17 cellular contexts compared by ENCODE assay signal in genomic region chr17:27408891-27409290, GRCh38. TPM values are rescaled to one million over a fixed set of nuclear protein-coding genes. Genes with fewer than 3 reads are reported as not detected.
A peak's percentile ranks its signal among the peaks of the same experiment; 100 is the strongest.
DNase-seq lines count a peak whose midpoint lies in the region; ATAC-seq and TF ChIP-seq lines count a peak whose summit lies in the region.
"Had no signal": no experiment of that assay in that cellular context is flagged by ENCODE, and none has a peak within 500 bp of the region (broad histone marks: within the 10 kb centered on the region; RNA-seq: fewer than 3 reads in every experiment).

No MANE protein-coding gene starts in this region.

- DNase-seq in HFFc6 (peak; percentile 7), mammary epithelial cell (peak; percentile 14), mucosa of descending colon (no peak), NCI-H2171 (lab: John Stamatoyannopoulos, UW) (no peak), SHP77 (lab: John Stamatoyannopoulos, UW) (no peak)
- DNase-seq: activated T-cell treated with anti-CD3 and anti-CD28 coated beads, Interleukin-2, amount 50 U/mL, for 72 hours; BE2C; DMS79; KBM-7; NCI-H187; NCI-H526 treated with DMSO at 0.1 percent for 48 hours; Peyer's patch had no signal

- BruUV-seq in mammary epithelial cell (replicated peaks; lab: Mats Ljungman, UMichigan): no TSS peak

- H3K9ac ChIP-seq in mammary epithelial cell (ENCODE audit: insufficient read depth, low read length): no peak overlapping the region

- H3K79me2 ChIP-seq in ACC112 (ENCODE audit: control insufficient read depth, insufficient read depth, low read length, unreplicated experiment) (no peaks in the 10 kb centered on the region), mammary epithelial cell (ENCODE audit: insufficient read depth, low read length) (no peaks in the 10 kb centered on the region)

- H4K20me1 ChIP-seq in mammary epithelial cell (ENCODE audit: insufficient read depth, low read length): no peaks in the 10 kb centered on the region

- dilution Hi-C loops in mammary epithelial cell (cut with HindIII; ENCODE audit: low sequenced_read_pairs): loop anchor here (5.0 kb wide), 4 partner anchors 47 to 178 kb away; no protein-coding TSS in a partner anchor

- H3K36me3 Mint-ChIP-seq in HFFc6 (ENCODE audit: low read depth): no peaks in the 10 kb centered on the region
- H3K36me3 Mint-ChIP-seq: memory B cell had no signal

- peaks cover 21% of the 10 kb centered on the region for H3K4me1 ChIP-seq in ACC112 (ENCODE audit: control insufficient read depth, insufficient read depth, low read length, unreplicated experiment)
- H3K4me1 ChIP-seq in mammary epithelial cell (ENCODE audit: insufficient read depth, low read length): peaks cover 10% of the 10 kb centered on the region
- no peaks in the 10 kb centered on the region for H3K4me1 ChIP-seq in mucosa of descending colon (ENCODE audit: low read depth)
- H3K4me1 ChIP-seq: BE2C, Peyer's patch had no signal

- peak overlapping the region; percentile 40 for H3K4me3 Mint-ChIP-seq in HFFc6
- H3K4me3 Mint-ChIP-seq: activated T-cell treated with anti-CD3 and anti-CD28 coated beads, Interleukin-2, amount 50 U/mL, for 72 hours; memory B cell had no signal

- 66% methylated on average over 4 of the region's 4 CpGs for WGBS in mammary epithelial cell (ENCODE audit: low coverage, missing lambda C conversion rate)

- H3K27me3 ChIP-seq in ACC112 (ENCODE audit: insufficient read depth, low read length) (no peaks in the 10 kb centered on the region), mammary epithelial cell (ENCODE audit: insufficient read depth, low read length) (no peaks in the 10 kb centered on the region)
- H3K27me3 ChIP-seq: BE2C, Peyer's patch, thyroid gland had no signal

- H3K4me3 ChIP-seq in ACC112 (ENCODE audit: low read depth, low read length) (peak overlapping the region; percentile 45), mammary epithelial cell (replicated peaks in 1 of 3; ENCODE audit: insufficient read depth in 1 of 3, low read depth in 2 of 3, low read length in 3 of 3) (no peak overlapping the region), mucosa of descending colon (no peak overlapping the region)
- H3K4me3 ChIP-seq: Peyer's patch, thyroid gland had no signal

- intact Hi-C loops in mammary epithelial cell (cut with micrococcal nuclease) (no loop called here), mucosa of descending colon (cut with DNase I, micrococcal nuclease) (no loop called here)

- peaks cover 14% of the 10 kb centered on the region for H3K27me3 Mint-ChIP-seq in HFFc6 (ENCODE audit: insufficient read depth)
- H3K27me3 Mint-ChIP-seq: memory B cell had no signal

- in situ Hi-C loops in mammary epithelial cell (cut with MboI; ENCODE audit: low sequenced_read_pairs in 2 of 2): loop anchor here in 1 of 2 donors (25.0 kb wide), 1 partner anchor 353 kb away; no protein-coding TSS in a partner anchor

- peak; percentile 34 for ATAC-seq in mucosa of descending colon
- no peak for ATAC-seq in GM21423 (IDR thresholded peaks at IDR 0.05; ENCODE audit: unreplicated experiment)
- no peak for ATAC-seq in GM21360 (IDR thresholded peaks at IDR 0.05; ENCODE audit: unreplicated experiment)
- ATAC-seq: activated T-cell treated with anti-CD3 and anti-CD28 coated beads, Interleukin-2, amount 50 U/mL, for 72 hours had no signal

- no peaks in the 10 kb centered on the region for H3K9me3 ChIP-seq in mammary epithelial cell (replicated peaks; ENCODE audit: insufficient read depth, low read length)
- H3K9me3 ChIP-seq in mucosa of descending colon: no peaks in the 10 kb centered on the region
- H3K9me3 ChIP-seq: BE2C, Peyer's patch, thyroid gland had no signal

- H3K9me3 Mint-ChIP-seq in HFFc6: no peaks in the 10 kb centered on the region
- H3K9me3 Mint-ChIP-seq: activated T-cell treated with anti-CD3 and anti-CD28 coated beads, Interleukin-2, amount 50 U/mL, for 72 hours; memory B cell had no signal

- H3K36me3 ChIP-seq in ACC112 (ENCODE audit: insufficient read depth, low read length) (no peaks in the 10 kb centered on the region), mammary epithelial cell (ENCODE audit: insufficient read depth, low read length) (no peaks in the 10 kb centered on the region), mucosa of descending colon (ENCODE audit: low read depth) (no peaks in the 10 kb centered on the region)
- H3K36me3 ChIP-seq: BE2C, Peyer's patch, thyroid gland had no signal

- H3K27ac Mint-ChIP-seq in HFFc6: no peak overlapping the region
- H3K27ac Mint-ChIP-seq: activated T-cell treated with anti-CD3 and anti-CD28 coated beads, Interleukin-2, amount 50 U/mL, for 72 hours; memory B cell had no signal

- CTCF ChIA-PET in mammary epithelial cell (lab: Charles Lee; ENCODE audit: low non-redundant PET): no interaction called here

- peaks cover 14% of the 10 kb centered on the region for H3K4me1 Mint-ChIP-seq in HFFc6 (ENCODE audit: low read depth)
- H3K4me1 Mint-ChIP-seq: memory B cell had no signal

- H3K27ac ChIP-seq in ACC112 (ENCODE audit: low read depth, low read length) (peak overlapping the region; percentile 68), mammary epithelial cell (ENCODE audit: insufficient read depth, low read depth, low read length) (no peak overlapping the region)
- H3K27ac ChIP-seq: Peyer's patch had no signal

- H2AFZ ChIP-seq in ACC112 (ENCODE audit: low read length, unreplicated experiment): peak overlapping the region; percentile 5
- H2AFZ ChIP-seq in mammary epithelial cell (ENCODE audit: low read depth, low read length): no peak overlapping the region

- H3K4me2 ChIP-seq in mammary epithelial cell (ENCODE audit: insufficient read depth, low read depth, low read length): peak overlapping the region; percentile 15

- no peak for TF ChIP-seq CTCF in HFFc6 (IDR thresholded peaks at IDR 0.05)
- no peak for TF ChIP-seq CTCF in mammary epithelial cell (conservative IDR thresholded peaks at IDR 0.05 in 1 of 2, IDR thresholded peaks at IDR 0.05 in 1 of 2; ENCODE audit: extremely low read depth in 1 of 2, insufficient read depth in 1 of 2, low read depth in 1 of 2, low read length in 2 of 2)
- no peak for TF ChIP-seq CTCF in mucosa of descending colon (IDR thresholded peaks at IDR 0.05)

RNA-seq across cellular contexts. Expression of gene KSR1, which starts 47.4 kb away (rescaled TPM):
- 1 to 10 TPM; 1.9 to 4.9 (median 3.6) TPM for total RNA-seq in HFFc6 (2021; fragmentation: NEBNext Ultra II Directional; extraction: Animal tissue kit (Norgen Biotek cat#: 25700))
- total RNA-seq in mammary epithelial cell (1 to 10 TPM; 1.6 to 1.7 TPM), mucosa of descending colon (10 to 100 TPM; 20.5 to 50.4 (median 21.3) TPM)
- 0.78 TPM for polyA plus RNA-seq in mammary epithelial cell
- polyA minus RNA-seq in mammary epithelial cell: 6.8 TPM

Comparison
In these comparisons a context has a peak if more than half of its experiments do, and no peak if none do; other contexts are left out.
1. DNase-seq: peak in HFFc6 (single experiment) and mammary epithelial cell (single experiment); none in mucosa of descending colon (0 of 3), NCI-H2171 (single experiment) and SHP77 (0 of 2).